8 cellular contexts compared by ENCODE assay signal in genomic region chr13:67230774-67231480, GRCh38. TPM values are rescaled to one million over a fixed set of nuclear protein-coding genes. Genes with fewer than 3 reads are reported as not detected.
DNase-seq lines count a peak whose midpoint lies in the region; ATAC-seq and TF ChIP-seq lines count a peak whose summit lies in the region.

No MANE protein-coding gene starts in this region.

- TF ChIP-seq CTCF in SK-N-SH (IDR thresholded peaks at IDR 0.05), result no peak
- no peak for TF ChIP-seq CTCF in choroid plexus epithelial cell (conservative IDR thresholded peaks at IDR 0.05; ENCODE audit: low read depth, low read length)

- WGBS in SK-N-SH (ENCODE audit: low lambda C conversion rate), result 2% methylated on average over 21 of the region's 47 CpGs

- peaks cover 0 to 19% of the 10 kb centered on the region in 2 experiments; a peak in 2 of 4 replicates for H3K4me1 ChIP-seq in SK-N-SH (ENCODE audit: control insufficient read depth in 1 of 2, insufficient read depth in 2 of 2, low read depth in 1 of 2, low read length in 1 of 2)

- H3K27ac ChIP-seq in SK-N-SH (ENCODE audit: low read depth in 2 of 2, low read length in 1 of 2), result peak overlapping the region; percentile 86 to 96

- TF ChIP-seq EP300 in SK-N-SH (IDR thresholded peaks at IDR 0.05; ENCODE audit: borderline replicate concordance in 1 of 2, low read depth in 1 of 2, low read length in 1 of 2), result no peak

- H3K9me3 ChIP-seq in SK-N-SH, result no peaks in the 10 kb centered on the region

- H3K9me2 ChIP-seq in SK-N-SH, result no peaks in the 10 kb centered on the region

- ATAC-seq in GM21423 (IDR thresholded peaks at IDR 0.05; ENCODE audit: unreplicated experiment), result peak; percentile 36

- DNase-seq in Daoy (ENCODE audit: low read depth) (peak; percentile 42), HT1080 (ENCODE audit: low read depth) (peak; percentile 44), SK-N-SH (peak; percentile 69), choroid plexus epithelial cell (ENCODE audit: low read depth) (peak; percentile 64), kidney tubule cell (ENCODE audit: low spot score) (peak; percentile 72), cortex of kidney (lab: John Stamatoyannopoulos, UW) (no peak)
- peak; percentile 43 for DNase-seq in stimulated activated CD4-positive, alpha-beta T cell treated with anti-CD3 and anti-CD28 coated beads, Interleukin-15, amount 100 ng/mL, for 24 hours

- TF ChIP-seq RAD21 in SK-N-SH (IDR thresholded peaks at IDR 0.05; ENCODE audit: low read length), result no peak

- H3K36me3 ChIP-seq in SK-N-SH (replicated peaks in 1 of 2; ENCODE audit: control insufficient read depth in 1 of 2, insufficient read depth in 2 of 2, low read length in 1 of 2), result no peaks in the 10 kb centered on the region

- CTCF ChIA-PET in SK-N-SH (lab: Yijun Ruan, JAX), result interaction anchor here (1.6 kb wide), 1 partner anchor 543 kb away, joined by 4 read pairs; no protein-coding TSS in a partner anchor

- POLR2A ChIA-PET in SK-N-SH (lab: Yijun Ruan, JAX), result no interaction called here

- H3K27me3 ChIP-seq in SK-N-SH (ENCODE audit: insufficient read depth), result no peaks in the 10 kb centered on the region

- H3K9ac ChIP-seq in SK-N-SH, result peak overlapping the region; percentile 78

- peak overlapping the region; percentile 72 for H3K4me2 ChIP-seq in SK-N-SH

- no peaks in the 10 kb centered on the region for H4K20me1 ChIP-seq in SK-N-SH (ENCODE audit: insufficient read depth)

- H3K4me3 ChIP-seq in SK-N-SH (ENCODE audit: low read depth in 2 of 2, low read length in 1 of 2) (peak overlapping the region; percentile 73 to 97), choroid plexus epithelial cell (ENCODE audit: low read depth, low read length) (peak overlapping the region; percentile 67)

- H3F3A ChIP-seq in SK-N-SH (replicated peaks; ENCODE audit: insufficient read depth), result peaks cover 7% of the 10 kb centered on the region

- peak overlapping the region; percentile 75 for H2AFZ ChIP-seq in SK-N-SH (ENCODE audit: low read depth)

- no peaks in the 10 kb centered on the region for H3K79me2 ChIP-seq in SK-N-SH (ENCODE audit: insufficient read depth)

TF ChIP-seq in SK-N-SH, 30 proteins besides CTCF, POLR2A, EP300 and RAD21:
- TF ChIP-seq NRF1 (IDR thresholded peaks at IDR 0.05; ENCODE audit: low read depth, low read length) (no peak), NFIC (IDR thresholded peaks at IDR 0.05; ENCODE audit: borderline replicate concordance) (0 out of 2 replicates have a peak, but pooled peaks have one; percentile 0), MAX (IDR thresholded peaks at IDR 0.05; ENCODE audit: low read depth) (peak; percentile 6; the same call in 1 of the 2 replicates)
TF ChIP-seq in SK-N-SH: peak in this region for 2.

RNA-seq across cellular contexts. Expression of gene PCDH9, which starts 0.8 kb away (rescaled TPM):
- total RNA-seq in Daoy (2014; rRNA removed; shearing (Covaris generic)), result under 0.01 and 0.06 TPM in 2 replicates
- 0.50 and 0.92 TPM in 2 replicates for total RNA-seq in HT1080 (2014; rRNA removed; shearing (Covaris generic))
- 0.10 and 0.24 TPM in 2 replicates for polyA plus RNA-seq in HT1080 (2015; cell fraction: cytosol; rRNA removed)
- polyA plus RNA-seq in HT1080 (2015; cell fraction: nucleus; rRNA removed), result 0.35 and 0.76 TPM in 2 replicates
- 1.3 and 1.9 TPM in 2 replicates for polyA plus RNA-seq in SK-N-SH (2012; rRNA removed)
- polyA plus RNA-seq in SK-N-SH (2012; cell fraction: cytosol; rRNA removed), result 1.7 and 1.8 TPM in 2 replicates
- polyA plus RNA-seq in SK-N-SH (2012; cell fraction: nucleus; rRNA removed), result 0.61 and 1.3 TPM in 2 replicates
